Comparison of ENCODE assay signal across 24 cellular contexts in the genomic region with DNA sequence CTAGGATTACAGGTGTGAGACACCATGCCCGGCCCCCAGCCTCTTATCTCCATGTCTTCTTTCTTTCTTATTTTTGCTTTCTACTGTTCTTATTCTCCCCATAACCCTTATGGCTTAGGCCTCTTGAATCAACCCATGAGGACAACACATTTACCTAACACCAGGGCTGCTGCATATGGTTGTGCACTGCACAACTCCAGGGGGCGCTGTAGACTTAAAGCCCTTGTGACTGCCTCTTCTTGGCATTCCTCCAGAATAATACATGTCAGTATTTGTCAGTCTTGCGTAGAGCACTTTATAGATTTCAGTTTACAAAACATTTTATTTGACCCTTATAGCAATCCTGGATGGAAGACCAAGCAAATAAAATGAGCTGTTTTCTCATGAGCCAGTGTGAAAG.
DNase-seq lines count a peak whose midpoint lies in the region; ATAC-seq and TF ChIP-seq lines count a peak whose summit lies in the region.
"Had no signal": no experiment of that assay in that cellular context is flagged by ENCODE, and none has a peak within 500 bp of the region (broad histone marks: within the 10 kb centered on the region; RNA-seq: fewer than 3 reads in every experiment).

No MANE protein-coding gene starts in this region.

- no peaks in the 10 kb centered on the region for H3F3A ChIP-seq in OCI-LY1 (ENCODE audit: insufficient read depth, low read length)

- POLR2A ChIA-PET in HEK293T (lab: Yijun Ruan, JAX) = no interaction called here

- H4K20me1 ChIP-seq in OCI-LY1 (ENCODE audit: insufficient read depth, low read length) = no peaks in the 10 kb centered on the region

- no peaks in the 10 kb centered on the region for H3K9me2 ChIP-seq in OCI-LY1 (ENCODE audit: low read depth, low read length)

- no peaks in the 10 kb centered on the region for H3K4me1 ChIP-seq in OCI-LY1 (ENCODE audit: insufficient read depth, low read length, severe bottlenecking)
- H3K4me1 ChIP-seq in left ventricle myocardium inferior = no peaks in the 10 kb centered on the region
- H3K4me1 ChIP-seq: esophagus muscularis mucosa, lower lobe of right lung had no signal

- no peak overlapping the region for H3K4me2 ChIP-seq in OCI-LY1 (ENCODE audit: low read length)

- no peak overlapping the region for H3K27ac ChIP-seq in OCI-LY1 (ENCODE audit: low read depth, low read length, poor library complexity, severe bottlenecking)
- no peak overlapping the region for H3K27ac ChIP-seq in left ventricle myocardium inferior (replicated peaks)
- H3K27ac ChIP-seq: esophagus muscularis mucosa, lower lobe of right lung, thoracic aorta had no signal

- CTCF ChIA-PET in HEK293T (lab: Yijun Ruan, JAX) = interaction anchor here (0.6 to 1.2 kb wide), 2 partner anchors 35 to 158 kb away, joined by 3 to 9 read pairs; no protein-coding TSS in a partner anchor

- H3K27me3 ChIP-seq in OCI-LY1 (ENCODE audit: insufficient read depth, low read length) (no peaks in the 10 kb centered on the region), left ventricle myocardium inferior (ENCODE audit: low read depth) (no peaks in the 10 kb centered on the region)
- H3K27me3 ChIP-seq: esophagus muscularis mucosa had no signal

- H3K9me3 ChIP-seq in OCI-LY1 (ENCODE audit: low read length) = no peaks in the 10 kb centered on the region
- H3K9me3 ChIP-seq in left ventricle myocardium inferior (replicated peaks) = no peaks in the 10 kb centered on the region
- H3K9me3 ChIP-seq: esophagus muscularis mucosa, lower lobe of right lung, thoracic aorta had no signal

- no peaks in the 10 kb centered on the region for H3K36me3 ChIP-seq in OCI-LY1 (ENCODE audit: insufficient read depth, low read length)
- no peaks in the 10 kb centered on the region for H3K36me3 ChIP-seq in left ventricle myocardium inferior
- H3K36me3 ChIP-seq: esophagus muscularis mucosa, lower lobe of right lung, thoracic aorta had no signal

- TF ChIP-seq CTCF in OCI-LY1 (IDR thresholded peaks at IDR 0.05; ENCODE audit: low read length) = peak; percentile 10; the same call in 1 of the 2 replicates
- TF ChIP-seq CTCF in epithelial cell of esophagus (IDR thresholded peaks at IDR 0.05; ENCODE audit: insufficient read depth, low read depth, low read length, missing control alignments) = peak; percentile 13
- TF ChIP-seq CTCF in left ventricle myocardium inferior (IDR thresholded peaks at IDR 0.05; ENCODE audit: borderline replicate concordance) = no peak

- ATAC-seq in GM21515 (IDR thresholded peaks at IDR 0.05; ENCODE audit: unreplicated experiment) = no peak
- ATAC-seq: activated T-cell treated with anti-CD3 and anti-CD28 coated beads, Interleukin-2, amount 50 U/mL, for 4 hours; lower lobe of right lung; sciatic nerve; T-helper 17 cell had no signal

- no peaks in the 10 kb centered on the region for H3K79me2 ChIP-seq in OCI-LY1 (ENCODE audit: insufficient read depth, low read length)

- peak; percentile 4 for DNase-seq in DMS53 (lab: John Stamatoyannopoulos, UW)
- no peak for DNase-seq in DMS53 treated with DMSO at 0.1 percent for 48 hours (lab: John Stamatoyannopoulos, UW; ENCODE audit: unreplicated experiment)
- no peak for DNase-seq in epithelial cell of esophagus (ENCODE audit: low read depth)
- DNase-seq in NCI-H2196 (lab: John Stamatoyannopoulos, UW; ENCODE audit: unreplicated experiment) = no peak
- DNase-seq in HEK293T (ENCODE audit: extremely low spot score) = no peak
- no peak for DNase-seq in left ventricle myocardium inferior
- DNase-seq: activated CD4-positive, alpha-beta T cell treated with anti-CD3 and anti-CD28 coated beads, Interleukin-2, amount 10 ng/mL, durations not matched to agents 24 days and 14 days; activated naive CD4-positive, alpha-beta T cell; activated T-cell treated with anti-CD3 and anti-CD28 coated beads, Interleukin-2, amount 50 U/mL, for 4 hours; effector CD8-positive, alpha-beta T cell; islet precursor cell; lower lobe of right lung; MM.1S; NCI-H1436 treated with DMSO at 0.1 percent for 48 hours; NCI-H510A; posterior cingulate gyrus; stimulated activated CD4-positive, alpha-beta T cell treated with anti-CD3 and anti-CD28 coated beads, Interleukin-4, amount 100 ng/mL, for 4 hours; stimulated activated naive CD4-positive, alpha-beta T cell treated with Interleukin-2 at 50 U/mL for 16 hours; T-helper 17 cell had no signal

- H3K4me3 ChIP-seq in OCI-LY1 (ENCODE audit: low read depth, low read length, poor library complexity, severe bottlenecking) = no peak overlapping the region
- H3K4me3 ChIP-seq in epithelial cell of esophagus (ENCODE audit: low read length) = no peak overlapping the region
- no peak overlapping the region for H3K4me3 ChIP-seq in left ventricle myocardium inferior
- H3K4me3 ChIP-seq: esophagus muscularis mucosa, lower lobe of right lung, thoracic aorta had no signal

- intact Hi-C loops in left ventricle myocardium inferior (cut with micrococcal nuclease) = no loop called here

- H2AFZ ChIP-seq in OCI-LY1 (ENCODE audit: low read length) = no peak overlapping the region

- H3K9ac ChIP-seq in OCI-LY1 (ENCODE audit: low read length) = no peak overlapping the region

TF ChIP-seq in HEK293T, 16 proteins besides CTCF, POLR2A, EP300 and RAD21:
- TF ChIP-seq FOXM1 (IDR thresholded peaks at IDR 0.05; ENCODE audit: borderline replicate concordance) (no peak), BHLHE40 (IDR thresholded peaks at IDR 0.05; ENCODE audit: borderline replicate concordance) (no peak), SP1 (IDR thresholded peaks at IDR 0.05) (no peak), TARDBP (IDR thresholded peaks at IDR 0.05) (no peak), ELF4 (IDR thresholded peaks at IDR 0.05) (no peak), FOXA1 (IDR thresholded peaks at IDR 0.05) (no peak), NFRKB (IDR thresholded peaks at IDR 0.05) (no peak), FOXK2 (IDR thresholded peaks at IDR 0.05) (no peak), HDGF (IDR thresholded peaks at IDR 0.05; ENCODE audit: borderline replicate concordance) (no peak), ZNF384 (IDR thresholded peaks at IDR 0.05) (no peak), ARNT (IDR thresholded peaks at IDR 0.05) (no peak), CTBP1 (IDR thresholded peaks at IDR 0.05; ENCODE audit: borderline replicate concordance) (no peak), LEF1 (IDR thresholded peaks at IDR 0.05; ENCODE audit: borderline replicate concordance) (no peak), L3MBTL2 (conservative IDR thresholded peaks at IDR 0.05) (no peak), SUZ12 (IDR thresholded peaks at IDR 0.05) (no peak)
- TF ChIP-seq, protein P1, sequence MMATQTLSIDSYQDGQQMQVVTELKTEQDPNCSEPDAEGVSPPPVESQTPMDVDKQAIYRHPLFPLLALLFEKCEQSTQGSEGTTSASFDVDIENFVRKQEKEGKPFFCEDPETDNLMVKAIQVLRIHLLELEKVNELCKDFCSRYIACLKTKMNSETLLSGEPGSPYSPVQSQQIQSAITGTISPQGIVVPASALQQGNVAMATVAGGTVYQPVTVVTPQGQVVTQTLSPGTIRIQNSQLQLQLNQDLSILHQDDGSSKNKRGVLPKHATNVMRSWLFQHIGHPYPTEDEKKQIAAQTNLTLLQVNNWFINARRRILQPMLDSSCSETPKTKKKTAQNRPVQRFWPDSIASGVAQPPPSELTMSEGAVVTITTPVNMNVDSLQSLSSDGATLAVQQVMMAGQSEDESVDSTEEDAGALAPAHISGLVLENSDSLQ (IDR thresholded peaks at IDR 0.05) = no peak
